8 cellular contexts compared by ENCODE assay signal in the genomic region with DNA sequence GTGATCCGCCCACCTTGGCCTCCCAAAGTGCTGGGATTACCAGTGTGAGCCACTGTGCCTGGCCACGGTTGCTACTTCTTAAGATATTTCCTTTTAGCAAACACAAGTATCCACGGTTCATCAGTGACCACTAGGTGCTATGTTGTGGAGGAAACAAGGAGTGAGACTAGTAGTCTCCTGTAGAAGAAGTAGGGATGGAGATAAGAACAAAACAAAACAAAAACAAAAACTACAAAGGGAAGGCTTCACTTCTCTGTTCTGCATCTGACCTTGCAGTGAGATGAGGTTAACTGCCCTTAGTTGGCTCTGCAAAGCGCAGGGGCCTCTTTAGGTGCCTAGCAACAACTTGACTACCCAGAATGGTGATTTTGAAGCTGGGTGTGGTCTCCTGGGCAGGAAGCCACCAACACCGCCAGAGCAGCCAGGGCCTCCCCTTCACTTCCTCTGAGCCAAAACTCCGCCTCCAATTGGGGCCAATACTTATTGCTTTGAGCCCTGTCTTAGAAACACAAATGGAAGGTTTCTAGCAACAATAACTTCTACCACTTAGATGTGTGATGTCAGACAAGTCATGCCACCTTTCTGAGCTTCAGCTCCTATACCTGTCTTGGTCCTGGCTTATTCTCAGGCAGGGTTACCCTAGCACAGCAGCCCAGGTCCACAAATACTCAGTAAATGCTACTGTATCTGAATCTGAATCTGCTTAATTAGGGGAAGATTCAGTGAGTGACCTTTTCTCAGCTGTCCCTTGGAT.
DNase-seq lines count a peak whose midpoint lies in the region; ATAC-seq and TF ChIP-seq lines count a peak whose summit lies in the region.

No MANE protein-coding gene starts in this region.

- TF ChIP-seq CTCF in fibroblast of mammary gland (conservative IDR thresholded peaks at IDR 0.05; ENCODE audit: control insufficient read depth, insufficient read depth, low read depth, low read length) (no peak), retinal pigment epithelial cell (conservative IDR thresholded peaks at IDR 0.05; ENCODE audit: low read depth, low read length) (no peak)

- peak; percentile 95 for ATAC-seq in GM19023 (IDR thresholded peaks at IDR 0.05; ENCODE audit: unreplicated experiment)
- ATAC-seq in HG03108 (IDR thresholded peaks at IDR 0.05; ENCODE audit: unreplicated experiment), result peak; percentile 98

- DNase-seq in AG20443 (ENCODE audit: low spot score), result peak; percentile 65
- DNase-seq in NK-92 treated with Interleukin-12 subunit alpha and Interleukin-12 subunit beta, amount 100 ng/mL, for 24 hours (lab: John Stamatoyannopoulos, UW), result peak; percentile 81
- DNase-seq in activated CD8-positive, alpha-beta memory T cell treated with anti-CD3 and anti-CD28 coated beads, Interleukin-2, amount 50 U/mL, for 1 hour (ENCODE audit: extremely low read depth), result peak; percentile 88
- DNase-seq in fibroblast of mammary gland (ENCODE audit: low read depth), result peak; percentile 54
- DNase-seq in retinal pigment epithelial cell (ENCODE audit: low read depth), result peak; percentile 49
- DNase-seq in NCI-H1694 treated with DMSO at 0.1 percent for 48 hours (lab: John Stamatoyannopoulos, UW), result no peak

- no peak overlapping the region for H3K4me3 ChIP-seq in fibroblast of mammary gland (ENCODE audit: control insufficient read depth, low read depth, low read length)
- H3K4me3 ChIP-seq in retinal pigment epithelial cell (ENCODE audit: low read length), result no peak overlapping the region
